20 cellular contexts compared by ENCODE assay signal in the genomic region with DNA sequence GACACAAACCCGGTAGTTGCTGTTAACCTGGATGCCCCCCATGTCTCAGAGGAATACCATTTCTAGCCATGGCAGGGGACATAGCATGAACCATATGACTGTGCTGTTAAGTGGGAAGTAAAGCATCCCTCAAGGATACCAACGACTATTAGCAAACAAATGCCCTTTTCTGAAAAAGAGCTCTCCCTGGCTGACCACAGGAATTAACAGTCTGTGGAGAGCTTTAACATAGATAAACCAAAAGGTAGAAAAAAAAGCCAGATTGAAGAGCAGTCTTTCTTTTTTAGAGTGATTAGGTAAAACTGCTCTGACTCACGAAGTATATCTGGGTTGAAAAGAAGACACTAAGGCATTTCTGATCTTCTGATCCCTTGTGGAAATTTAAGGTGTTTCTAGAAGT.
DNase-seq lines count a peak whose midpoint lies in the region; ATAC-seq, FAIRE-seq and TF ChIP-seq lines count a peak whose summit lies in the region.
"Had no signal": no experiment of that assay in that cellular context is flagged by ENCODE, and none has a peak within 500 bp of the region (broad histone marks: within the 10 kb centered on the region; RNA-seq: fewer than 3 reads in every experiment).

No MANE protein-coding gene starts in this region.

- H2BK15ac ChIP-seq in mesenchymal stem cell (ENCODE audit: low read depth, poor library complexity, severe bottlenecking): no peak overlapping the region

- H3K4me3 Mint-ChIP-seq in astrocyte (ENCODE audit: unreplicated experiment) (no peak overlapping the region), Calu3 (ENCODE audit: low read depth, unreplicated experiment) (no peak overlapping the region)
- H3K4me3 Mint-ChIP-seq in activated T-helper 1 cell treated with anti-CD3 and anti-CD28 coated beads, Interleukin-12 subunit alpha, Interleukin-12 subunit beta, Interleukin-2, Interleukin-4 antibody, amounts not matched to agents 30 ng/mL and 10 ng/mL and 1 ng/mL, durations not matched to agents 14 hours and 24 hours and 36 hours: no peak overlapping the region
- H3K4me3 Mint-ChIP-seq: CD14-positive monocyte; CD4-positive, alpha-beta memory T cell; HFFc6 had no signal

- no peak overlapping the region for H2AK5ac ChIP-seq in mesenchymal stem cell (ENCODE audit: low read length, severe bottlenecking)

- H4K20me1 ChIP-seq in astrocyte (ENCODE audit: insufficient read depth, low read length): no peaks in the 10 kb centered on the region
- H4K20me1 ChIP-seq: BLaER1 had no signal

- TF ChIP-seq POLR2A in breast epithelium (IDR thresholded peaks at IDR 0.05): no peak

- H3K4ac ChIP-seq in mesenchymal stem cell (ENCODE audit: low read depth in 1 of 2, low read length in 2 of 2): no peak overlapping the region

- H3K4me2 ChIP-seq in astrocyte (ENCODE audit: low read length) (no peak overlapping the region), mesenchymal stem cell (ENCODE audit: low read length, poor library complexity, severe bottlenecking) (no peak overlapping the region)
- H3K4me2 ChIP-seq: BLaER1 had no signal

- CTCF ChIA-PET in Calu3 (lab: Charles Lee): no interaction called here

- no peak overlapping the region for H3K9ac ChIP-seq in astrocyte (ENCODE audit: low read length)
- no peak overlapping the region for H3K9ac ChIP-seq in mesenchymal stem cell (ENCODE audit: low read length)
- H3K9ac ChIP-seq: BLaER1 had no signal

- peak; percentile 24 for DNase-seq in astrocyte (ENCODE audit: low read depth)
- no peak for DNase-seq in epithelial cell of proximal tubule (ENCODE audit: low read depth)
- DNase-seq in mesenchymal stem cell: peak; percentile 52
- peak; percentile 74 for DNase-seq in renal cortical epithelial cell (ENCODE audit: low read depth)
- no peak for DNase-seq in breast epithelium (ENCODE audit: low spot score in 2 of 2)
- no peak for DNase-seq in Calu3
- no peak for DNase-seq in activated T-helper 1 cell treated with anti-CD3 and anti-CD28 coated beads, Interleukin-12 subunit alpha, Interleukin-12 subunit beta, Interleukin-2, Interleukin-4 antibody, amounts not matched to agents 30 ng/mL and 10 ng/mL and 1 ng/mL, durations not matched to agents 14 hours and 24 hours and 36 hours (ENCODE audit: low spot score)
- DNase-seq: 8988T; CD4-positive, alpha-beta memory T cell; DMS53; DND-41; EL; GOT3; H7; HFFc6 had no signal

- no peak overlapping the region for H2BK5ac ChIP-seq in mesenchymal stem cell (ENCODE audit: low read depth, low read length, poor library complexity, severe bottlenecking)

- H3K9me3 ChIP-seq in astrocyte (ENCODE audit: insufficient read depth, low read depth, low read length) (no peaks in the 10 kb centered on the region), mesenchymal stem cell (ENCODE audit: control insufficient read depth, low read length) (no peaks in the 10 kb centered on the region), breast epithelium (no peaks in the 10 kb centered on the region)

- H3K23ac ChIP-seq in mesenchymal stem cell (ENCODE audit: low read length in 2 of 2): no peak overlapping the region

- no peaks in the 10 kb centered on the region for H3K27me3 ChIP-seq in astrocyte (ENCODE audit: insufficient read depth, low read length)
- no peaks in the 10 kb centered on the region for H3K27me3 ChIP-seq in mesenchymal stem cell (ENCODE audit: control insufficient read depth in 1 of 2, insufficient read depth in 1 of 2, low read length in 2 of 2)
- no peaks in the 10 kb centered on the region for H3K27me3 ChIP-seq in breast epithelium
- H3K27me3 ChIP-seq: BLaER1 had no signal

- H3K9me3 Mint-ChIP-seq in astrocyte (ENCODE audit: unreplicated experiment) (peaks cover 11% of the 10 kb centered on the region), Calu3 (ENCODE audit: low read depth, unreplicated experiment) (peaks cover 5% of the 10 kb centered on the region)
- H3K9me3 Mint-ChIP-seq in activated T-helper 1 cell treated with anti-CD3 and anti-CD28 coated beads, Interleukin-12 subunit alpha, Interleukin-12 subunit beta, Interleukin-2, Interleukin-4 antibody, amounts not matched to agents 30 ng/mL and 10 ng/mL and 1 ng/mL, durations not matched to agents 14 hours and 24 hours and 36 hours: peaks cover 4% of the 10 kb centered on the region

- intact Hi-C loops in breast epithelium (cut with DNase I; ENCODE audit: low total_unique reads) (no loop called here), Calu3 (cut with micrococcal nuclease; ENCODE audit: unreplicated experiment) (no loop called here)
- intact Hi-C loops in activated T-helper 1 cell treated with anti-CD3 and anti-CD28 coated beads, Interleukin-12 subunit alpha, Interleukin-12 subunit beta, Interleukin-2, Interleukin-4 antibody, amounts not matched to agents 30 ng/mL and 10 ng/mL and 1 ng/mL, durations not matched to agents 14 hours and 24 hours and 36 hours (cut with micrococcal nuclease): no loop called here

- TF ChIP-seq CTCF in astrocyte (IDR thresholded peaks at IDR 0.05; ENCODE audit: insufficient read depth, low read depth, low read length): no peak
- no peak for TF ChIP-seq CTCF in epithelial cell of proximal tubule (conservative IDR thresholded peaks at IDR 0.05; ENCODE audit: low read depth, low read length)
- no peak for TF ChIP-seq CTCF in breast epithelium (IDR thresholded peaks at IDR 0.05)
- TF ChIP-seq CTCF in Calu3 (IDR thresholded peaks at IDR 0.05; ENCODE audit: unreplicated experiment): no peak

- H3K36me3 ChIP-seq in astrocyte (ENCODE audit: insufficient read depth, low read length) (no peaks in the 10 kb centered on the region), mesenchymal stem cell (ENCODE audit: control insufficient read depth in 1 of 2, insufficient read depth in 2 of 2, low read depth in 1 of 2, low read length in 2 of 2) (peaks cover 0 to 9% of the 10 kb centered on the region in 2 experiments), breast epithelium (no peaks in the 10 kb centered on the region)

- no peak overlapping the region for H2BK12ac ChIP-seq in mesenchymal stem cell (ENCODE audit: low read length in 2 of 2)

- no TSS peak for BruUV-seq in Calu3 (replicated peaks; lab: Mats Ljungman, UMichigan)

- H3K27ac Mint-ChIP-seq in astrocyte (ENCODE audit: unreplicated experiment): peak overlapping the region; percentile 58
- H3K27ac Mint-ChIP-seq in Calu3 (ENCODE audit: unreplicated experiment): no peak overlapping the region
- H3K27ac Mint-ChIP-seq in activated T-helper 1 cell treated with anti-CD3 and anti-CD28 coated beads, Interleukin-12 subunit alpha, Interleukin-12 subunit beta, Interleukin-2, Interleukin-4 antibody, amounts not matched to agents 30 ng/mL and 10 ng/mL and 1 ng/mL, durations not matched to agents 14 hours and 24 hours and 36 hours: no peak overlapping the region
- H3K27ac Mint-ChIP-seq: CD14-positive monocyte; CD4-positive, alpha-beta memory T cell; HFFc6 had no signal

- H3K4me1 ChIP-seq in astrocyte (ENCODE audit: insufficient read depth, low read length): no peaks in the 10 kb centered on the region
- peaks cover 4% of the 10 kb centered on the region for H3K4me1 ChIP-seq in mesenchymal stem cell (ENCODE audit: control insufficient read depth, insufficient read depth, low read depth, low read length)
- no peaks in the 10 kb centered on the region for H3K4me1 ChIP-seq in breast epithelium

- no peak overlapping the region for H3K14ac ChIP-seq in mesenchymal stem cell (ENCODE audit: low read length in 2 of 2)

- H3K27me3 Mint-ChIP-seq in astrocyte (ENCODE audit: low read depth, unreplicated experiment) (no peaks in the 10 kb centered on the region), Calu3 (ENCODE audit: unreplicated experiment) (no peaks in the 10 kb centered on the region)
- H3K27me3 Mint-ChIP-seq in activated T-helper 1 cell treated with anti-CD3 and anti-CD28 coated beads, Interleukin-12 subunit alpha, Interleukin-12 subunit beta, Interleukin-2, Interleukin-4 antibody, amounts not matched to agents 30 ng/mL and 10 ng/mL and 1 ng/mL, durations not matched to agents 14 hours and 24 hours and 36 hours (ENCODE audit: insufficient read depth): peaks cover under 1% of the 10 kb centered on the region

- FAIRE-seq in astrocyte (lab: Jason Lieb, UNC): no peak
- FAIRE-seq: GM12878 had no signal

- no peak overlapping the region for H3K18ac ChIP-seq in mesenchymal stem cell (ENCODE audit: low read depth in 1 of 2, low read length in 2 of 2)

- H3K4me1 Mint-ChIP-seq in astrocyte (ENCODE audit: low read depth, unreplicated experiment): peaks cover 33% of the 10 kb centered on the region
- H3K4me1 Mint-ChIP-seq in Calu3 (ENCODE audit: low read depth, unreplicated experiment): no peaks in the 10 kb centered on the region
- H3K4me1 Mint-ChIP-seq in activated T-helper 1 cell treated with anti-CD3 and anti-CD28 coated beads, Interleukin-12 subunit alpha, Interleukin-12 subunit beta, Interleukin-2, Interleukin-4 antibody, amounts not matched to agents 30 ng/mL and 10 ng/mL and 1 ng/mL, durations not matched to agents 14 hours and 24 hours and 36 hours (ENCODE audit: low read depth): no peaks in the 10 kb centered on the region
- H3K4me1 Mint-ChIP-seq: CD14-positive monocyte; CD4-positive, alpha-beta memory T cell had no signal

- H4K91ac ChIP-seq in mesenchymal stem cell (ENCODE audit: low read length): no peak overlapping the region

- no peak overlapping the region for H4K8ac ChIP-seq in mesenchymal stem cell (ENCODE audit: low read length)

- H2AFZ ChIP-seq in astrocyte (ENCODE audit: low read depth, low read length) (no peak overlapping the region), mesenchymal stem cell (ENCODE audit: low read depth, low read length) (no peak overlapping the region)

- H3K36me3 Mint-ChIP-seq in astrocyte (ENCODE audit: low read depth, unreplicated experiment): peaks cover 19% of the 10 kb centered on the region
- no peaks in the 10 kb centered on the region for H3K36me3 Mint-ChIP-seq in Calu3 (ENCODE audit: insufficient read depth, unreplicated experiment)
- H3K36me3 Mint-ChIP-seq in activated T-helper 1 cell treated with anti-CD3 and anti-CD28 coated beads, Interleukin-12 subunit alpha, Interleukin-12 subunit beta, Interleukin-2, Interleukin-4 antibody, amounts not matched to agents 30 ng/mL and 10 ng/mL and 1 ng/mL, durations not matched to agents 14 hours and 24 hours and 36 hours (ENCODE audit: low read depth): no peaks in the 10 kb centered on the region
- H3K36me3 Mint-ChIP-seq: CD14-positive monocyte; CD4-positive, alpha-beta memory T cell had no signal

- H3K4me3 ChIP-seq in astrocyte (ENCODE audit: insufficient read depth, low read depth, low read length) (no peak overlapping the region), epithelial cell of proximal tubule (ENCODE audit: low read depth, low read length) (peak overlapping the region; percentile 21), mesenchymal stem cell (ENCODE audit: insufficient read depth in 1 of 2, low read depth in 1 of 2, low read length in 2 of 2) (no peak overlapping the region), breast epithelium (no peak overlapping the region)
- H3K4me3 ChIP-seq: BLaER1, GM12878 had no signal

- no peak for ATAC-seq in HG03097 (IDR thresholded peaks at IDR 0.05; ENCODE audit: low FRiP score, unreplicated experiment)
- ATAC-seq: GM12878, HCT116 had no signal

- H3K79me2 ChIP-seq in astrocyte (ENCODE audit: insufficient read depth, low read length): no peaks in the 10 kb centered on the region

- WGBS in mesenchymal stem cell: 29% methylated on average over 2 of the region's 3 CpGs

- H3K79me1 ChIP-seq in mesenchymal stem cell (replicated peaks; ENCODE audit: low read length, poor library complexity, severe bottlenecking): no peaks in the 10 kb centered on the region

- H3K27ac ChIP-seq in astrocyte (ENCODE audit: low read depth, low read length): no peak overlapping the region
- H3K27ac ChIP-seq in mesenchymal stem cell (ENCODE audit: low read length, poor library complexity, severe bottlenecking): peak overlapping the region; percentile 21
- no peak overlapping the region for H3K27ac ChIP-seq in breast epithelium
- H3K27ac ChIP-seq: BLaER1 had no signal

- no peak overlapping the region for H2BK120ac ChIP-seq in mesenchymal stem cell (ENCODE audit: low read depth, low read length)

Comparison
In these comparisons a context has a peak if more than half of its experiments do, and no peak if none do; other contexts are left out.
1. DNase-seq: peak in astrocyte (single experiment), mesenchymal stem cell (single experiment) and renal cortical epithelial cell (single experiment); none in epithelial cell of proximal tubule (single experiment), breast epithelium (0 of 2), Calu3 (single experiment) and activated T-helper 1 cell treated with anti-CD3 and anti-CD28 coated beads, Interleukin-12 subunit alpha, Interleukin-12 subunit beta, Interleukin-2, Interleukin-4 antibody, amounts not matched to agents 30 ng/mL and 10 ng/mL and 1 ng/mL, durations not matched to agents 14 hours and 24 hours and 36 hours (single experiment).